22 cellular contexts compared by ENCODE assay signal in the genomic region with DNA sequence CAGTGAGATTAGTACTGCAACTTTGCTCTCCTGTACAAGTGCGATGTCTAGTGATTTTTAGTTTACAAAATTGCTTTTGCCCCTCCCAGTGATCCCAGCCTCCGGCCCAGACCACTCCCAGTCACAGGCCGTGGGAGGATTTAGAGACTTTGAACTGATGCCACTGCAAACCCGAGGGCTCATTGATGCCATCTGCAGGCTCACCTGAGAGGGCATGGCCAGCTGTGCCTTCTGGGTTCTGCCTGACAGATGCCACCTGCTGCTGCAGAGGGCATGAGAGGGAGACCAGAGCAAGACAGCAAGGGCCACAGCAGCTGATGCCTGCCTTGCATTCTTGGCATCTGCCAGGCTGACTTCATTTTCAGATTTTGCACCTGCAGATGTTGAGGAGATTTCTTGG.
DNase-seq lines count a peak whose midpoint lies in the region; TF ChIP-seq lines count a peak whose summit lies in the region.
"Had no signal": no experiment of that assay in that cellular context is flagged by ENCODE, and none has a peak within 500 bp of the region (broad histone marks: within the 10 kb centered on the region; RNA-seq: fewer than 3 reads in every experiment).

No MANE protein-coding gene starts in this region.

- H2AFZ ChIP-seq in mammary epithelial cell (ENCODE audit: low read depth, low read length), result no peak overlapping the region
- H2AFZ ChIP-seq: GM23338 had no signal

- in situ Hi-C loops in mammary epithelial cell (cut with MboI; ENCODE audit: low sequenced_read_pairs in 2 of 2), result no loop called here

- DNase-seq in mammary epithelial cell, result no peak
- no peak for DNase-seq in breast epithelium (ENCODE audit: low spot score in 2 of 2)
- peak; percentile 84 for DNase-seq in NCI-H1694 treated with DMSO at 0.1 percent for 48 hours (lab: John Stamatoyannopoulos, UW)
- peak; percentile 54 to 76 for DNase-seq in SHP77 (lab: John Stamatoyannopoulos, UW)
- DNase-seq in retinal pigment epithelial cell (ENCODE audit: low read depth), result no peak
- no peak for DNase-seq in posterior vena cava (ENCODE audit: low spot score)
- DNase-seq in prostate gland (ENCODE audit: low spot score), result no peak
- DNase-seq in activated CD4-positive, CD25-positive, alpha-beta regulatory T cell treated with anti-CD3 and anti-CD28 coated beads, Interleukin-2, amount 50 U/mL, for 72 hours, result no peak
- DNase-seq: activated CD4-positive, alpha-beta T cell treated with anti-CD3 and anti-CD28 coated beads, Interleukin-2, amount 10 ng/mL, durations not matched to agents 24 days and 14 days; activated CD8-positive, alpha-beta memory T cell treated with anti-CD3 and anti-CD28 coated beads, Interleukin-2, amount 10 ng/mL, durations not matched to agents 7 days and 5 days; body of pancreas; DMS79; effector memory CD8-positive, alpha-beta T cell; left lung; NCI-H1048; stimulated activated CD4-positive, alpha-beta T cell treated with anti-CD3 and anti-CD28 coated beads, Interleukin-1b, Interleukin-23, amount 100 ng/mL, for 48 hours; stimulated activated naive CD4-positive, alpha-beta T cell; SW 1271; tibial artery had no signal

- H3K4me2 ChIP-seq in mammary epithelial cell (ENCODE audit: insufficient read depth, low read depth, low read length), result no peak overlapping the region
- H3K4me2 ChIP-seq: BLaER1 treated with 17β-estradiol and CSF1 and Interleukin-3, amounts not matched to agents 10 nM and 100 nM; GM23338; KMS-11 had no signal

- H3K9me3 ChIP-seq in mammary epithelial cell (replicated peaks; ENCODE audit: insufficient read depth, low read length), result no peaks in the 10 kb centered on the region
- no peaks in the 10 kb centered on the region for H3K9me3 ChIP-seq in breast epithelium
- no peaks in the 10 kb centered on the region for H3K9me3 ChIP-seq in prostate gland
- H3K9me3 ChIP-seq: BLaER1 treated with 17β-estradiol and CSF1 and Interleukin-3, amounts not matched to agents 10 nM and 100 nM; body of pancreas; left lung; tibial artery had no signal

- H3K27me3 ChIP-seq in mammary epithelial cell (ENCODE audit: insufficient read depth, low read length), result no peaks in the 10 kb centered on the region
- no peaks in the 10 kb centered on the region for H3K27me3 ChIP-seq in breast epithelium
- no peaks in the 10 kb centered on the region for H3K27me3 ChIP-seq in prostate gland (replicated peaks; ENCODE audit: insufficient read depth)
- H3K27me3 ChIP-seq: BLaER1 treated with 17β-estradiol and CSF1 and Interleukin-3, amounts not matched to agents 10 nM and 100 nM; body of pancreas; left lung; tibial artery had no signal

- TF ChIP-seq POLR2A in breast epithelium (IDR thresholded peaks at IDR 0.05) (no peak), prostate gland (IDR thresholded peaks at IDR 0.05) (no peak)

- H3K27ac ChIP-seq in mammary epithelial cell (ENCODE audit: insufficient read depth, low read depth, low read length), result no peak overlapping the region
- H3K27ac ChIP-seq in breast epithelium, result no peak overlapping the region
- no peak overlapping the region for H3K27ac ChIP-seq in prostate gland
- H3K27ac ChIP-seq: BLaER1 treated with 17β-estradiol and CSF1 and Interleukin-3, amounts not matched to agents 10 nM and 100 nM; body of pancreas; KMS-11; left lung; tibial artery had no signal

- CTCF ChIA-PET in mammary epithelial cell (lab: Charles Lee; ENCODE audit: low non-redundant PET), result no interaction called here

- peak; percentile 3 to 9 for TF ChIP-seq CTCF in mammary epithelial cell (conservative IDR thresholded peaks at IDR 0.05 in 1 of 2, IDR thresholded peaks at IDR 0.05 in 1 of 2; ENCODE audit: extremely low read depth in 1 of 2, insufficient read depth in 1 of 2, low read depth in 1 of 2, low read length in 2 of 2)
- no peak for TF ChIP-seq CTCF in breast epithelium (IDR thresholded peaks at IDR 0.05)
- peak; percentile 15 for TF ChIP-seq CTCF in retinal pigment epithelial cell (conservative IDR thresholded peaks at IDR 0.05; ENCODE audit: low read depth, low read length)
- no peak for TF ChIP-seq CTCF in prostate gland (IDR thresholded peaks at IDR 0.05)

- dilution Hi-C loops in mammary epithelial cell (cut with HindIII; ENCODE audit: low sequenced_read_pairs), result no loop called here

- H3K4me3 ChIP-seq in mammary epithelial cell (replicated peaks in 1 of 3; ENCODE audit: insufficient read depth in 1 of 3, low read depth in 2 of 3, low read length in 3 of 3), result no peak overlapping the region
- H3K4me3 ChIP-seq in breast epithelium, result no peak overlapping the region
- H3K4me3 ChIP-seq in retinal pigment epithelial cell (ENCODE audit: low read length), result no peak overlapping the region
- no peak overlapping the region for H3K4me3 ChIP-seq in prostate gland
- H3K4me3 ChIP-seq: BLaER1 treated with 17β-estradiol and CSF1 and Interleukin-3, amounts not matched to agents 10 nM and 100 nM; body of pancreas; GM23338; left lung; tibial artery had no signal

- 14% methylated on average over 3 of the region's 4 CpGs for WGBS in mammary epithelial cell (ENCODE audit: low coverage, missing lambda C conversion rate)
- 20% methylated on average over 4 of the region's 4 CpGs for WGBS in prostate gland

- H3K79me2 ChIP-seq in mammary epithelial cell (ENCODE audit: insufficient read depth, low read length), result no peaks in the 10 kb centered on the region

- no TSS peak for BruUV-seq in mammary epithelial cell (replicated peaks; lab: Mats Ljungman, UMichigan)

- H3K36me3 ChIP-seq in mammary epithelial cell (ENCODE audit: insufficient read depth, low read length) (no peaks in the 10 kb centered on the region), breast epithelium (no peaks in the 10 kb centered on the region), prostate gland (no peaks in the 10 kb centered on the region)
- H3K36me3 ChIP-seq: BLaER1 treated with 17β-estradiol and CSF1 and Interleukin-3, amounts not matched to agents 10 nM and 100 nM; left lung; tibial artery had no signal

- H3K4me1 ChIP-seq in mammary epithelial cell (ENCODE audit: insufficient read depth, low read length) (no peaks in the 10 kb centered on the region), breast epithelium (no peaks in the 10 kb centered on the region), prostate gland (replicated peaks) (no peaks in the 10 kb centered on the region)
- H3K4me1 ChIP-seq: BLaER1 treated with 17β-estradiol and CSF1 and Interleukin-3, amounts not matched to agents 10 nM and 100 nM; body of pancreas; left lung; tibial artery had no signal

- intact Hi-C loops in mammary epithelial cell (cut with micrococcal nuclease), result no loop called here
- intact Hi-C loops in breast epithelium (cut with DNase I; ENCODE audit: low total_unique reads), result no loop called here
- intact Hi-C loops in posterior vena cava (cut with DNase I), result loop anchor here in 1 of 2 donors (5.0 kb wide), 1 partner anchor 924 kb away; no protein-coding TSS in a partner anchor
- intact Hi-C loops in prostate gland (cut with DNase I), result no loop called here

- H3K9ac ChIP-seq in mammary epithelial cell (ENCODE audit: insufficient read depth, low read length), result no peak overlapping the region
- H3K9ac ChIP-seq: BLaER1 treated with 17β-estradiol and CSF1 and Interleukin-3, amounts not matched to agents 10 nM and 100 nM; KMS-11 had no signal

- H4K20me1 ChIP-seq in mammary epithelial cell (ENCODE audit: insufficient read depth, low read length), result no peaks in the 10 kb centered on the region
- H4K20me1 ChIP-seq: BLaER1 treated with 17β-estradiol and CSF1 and Interleukin-3, amounts not matched to agents 10 nM and 100 nM had no signal

Comparison
In these comparisons a context has a peak if more than half of its experiments do, and no peak if none do; other contexts are left out.
1. CTCF ChIP-seq: peak in mammary epithelial cell (2 of 2) and retinal pigment epithelial cell (single experiment); none in breast epithelium (0 of 3) and prostate gland (0 of 4).
2. DNase-seq: peak in NCI-H1694 treated with DMSO at 0.1 percent for 48 hours (single experiment) and SHP77 (2 of 2); none in mammary epithelial cell (single experiment), breast epithelium (0 of 2), retinal pigment epithelial cell (single experiment), posterior vena cava (single experiment), prostate gland (single experiment) and activated CD4-positive, CD25-positive, alpha-beta regulatory T cell treated with anti-CD3 and anti-CD28 coated beads, Interleukin-2, amount 50 U/mL, for 72 hours (single experiment).